ENCODE assay signal across 10 cellular contexts in genomic region chrX:71198066-71198465, GRCh38. TPM values are rescaled to one million over a fixed set of nuclear protein-coding genes. Genes with fewer than 3 reads are reported as not detected.
A peak's percentile ranks its signal among the peaks of the same experiment; 100 is the strongest.
DNase-seq lines count a peak whose midpoint lies in the region; ATAC-seq, FAIRE-seq and TF ChIP-seq lines count a peak whose summit lies in the region.
"Had no signal": no experiment of that assay in that cellular context is flagged by ENCODE, and none has a peak within 500 bp of the region (broad histone marks: within the 10 kb centered on the region; RNA-seq: fewer than 3 reads in every experiment).

No MANE protein-coding gene starts in this region.

- H3K4me1 ChIP-seq in CD8-positive, alpha-beta T cell (ENCODE audit: insufficient read depth, low read length), result peaks cover 4% of the 10 kb centered on the region
- H3K4me1 ChIP-seq in K562 (replicated peaks in 1 of 2; ENCODE audit: control insufficient read depth in 2 of 2, insufficient read depth in 2 of 2, low read length in 2 of 2), result no peaks in the 10 kb centered on the region; a peak in 1 of 5 replicates
- no peaks in the 10 kb centered on the region for H3K4me1 ChIP-seq in gastrocnemius medialis
- no peaks in the 10 kb centered on the region for H3K4me1 ChIP-seq in uterus
- H3K4me1 ChIP-seq: gastroesophageal sphincter had no signal

- peaks cover 33% of the 10 kb centered on the region for H3K4me1 Mint-ChIP-seq in CD8-positive, alpha-beta T cell (ENCODE audit: low read depth)

- peak; percentile 43 for ATAC-seq in CD8-positive, alpha-beta T cell
- ATAC-seq in GM19455 (IDR thresholded peaks at IDR 0.05; ENCODE audit: unreplicated experiment), result peak; percentile 56
- ATAC-seq in K562, result peak; percentile 56
- ATAC-seq in gastrocnemius medialis, result no peak
- ATAC-seq: gastroesophageal sphincter had no signal

- no peak for TF ChIP-seq CTCF in CD8-positive, alpha-beta T cell (IDR thresholded peaks at IDR 0.05)
- TF ChIP-seq CTCF in K562 (IDR thresholded peaks at IDR 0.05 in 2 of 3, conservative IDR thresholded peaks at IDR 0.05 in 1 of 3; ENCODE audit: insufficient read depth in 2 of 3, low read depth in 1 of 3, low read length in 3 of 3) (no peak), gastrocnemius medialis (IDR thresholded peaks at IDR 0.05 in 4 of 5, conservative IDR thresholded peaks at IDR 0.05 in 1 of 5) (no peak), uterus (IDR thresholded peaks at IDR 0.05) (no peak)

- peak overlapping the region; percentile 73 for H2AFZ ChIP-seq in K562 (ENCODE audit: low read depth, low read length)

- CTCF ChIA-PET in CD8-positive, alpha-beta T cell (lab: Charles Lee), result interaction anchor here (1.0 to 1.8 kb wide), 4 partner anchors 11 to 19 kb away, joined by 3 to 6 read pairs (median 3); no protein-coding TSS in a partner anchor
- CTCF ChIA-PET in K562 (lab: Yijun Ruan, JAX; ENCODE audit: low intra/inter-chr PET ratio), result interaction anchor here (0.6 to 0.7 kb wide), 2 partner anchors 16 to 828 kb away, joined by 3 read pairs; no protein-coding TSS in a partner anchor

- no peaks in the 10 kb centered on the region for H3K36me3 ChIP-seq in CD8-positive, alpha-beta T cell (ENCODE audit: insufficient read depth, low read length)
- H3K36me3 ChIP-seq in K562 (ENCODE audit: control insufficient read depth, insufficient read depth, low read length) (no peaks in the 10 kb centered on the region), gastrocnemius medialis (no peaks in the 10 kb centered on the region), uterus (no peaks in the 10 kb centered on the region)
- H3K36me3 ChIP-seq: gastroesophageal sphincter had no signal

- no peaks in the 10 kb centered on the region for H3K9me3 Mint-ChIP-seq in CD8-positive, alpha-beta T cell

- peak overlapping the region; percentile 48 for H3K27ac ChIP-seq in CD8-positive, alpha-beta T cell (ENCODE audit: low read depth, low read length)
- H3K27ac ChIP-seq in K562 (ENCODE audit: extremely low read depth, low read depth, low read length) (no peak overlapping the region), gastrocnemius medialis (no peak overlapping the region), uterus (no peak overlapping the region)
- H3K27ac ChIP-seq: gastroesophageal sphincter had no signal

- no TSS peak for BruUV-seq in K562 (replicated peaks; lab: Mats Ljungman, UMichigan)

- peak overlapping the region; percentile 52 for H3K4me3 ChIP-seq in CD8-positive, alpha-beta T cell (ENCODE audit: low read depth, low read length)
- H3K4me3 ChIP-seq in K562, result no peak overlapping the region
- no peak overlapping the region for H3K4me3 ChIP-seq in gastrocnemius medialis
- H3K4me3 ChIP-seq in uterus, result no peak overlapping the region

- peak overlapping the region; percentile 97 for H3K27ac Mint-ChIP-seq in CD8-positive, alpha-beta T cell

- no peak overlapping the region for H3K9ac ChIP-seq in K562 (ENCODE audit: insufficient read depth in 1 of 2, low read depth in 2 of 2, low read length in 2 of 2)

- TF ChIP-seq EP300 in K562 (IDR thresholded peaks at IDR 0.05; ENCODE audit: low read length), result no peak

- 31% methylated on average over 3 of the region's 3 CpGs for WGBS in K562 (ENCODE audit: insufficient coverage, low coverage, missing lambda C conversion rate)

- peak overlapping the region; percentile 46 for H3K4me2 ChIP-seq in K562 (ENCODE audit: insufficient read depth, low read length)

- no peaks in the 10 kb centered on the region for H3K27me3 ChIP-seq in CD8-positive, alpha-beta T cell (ENCODE audit: insufficient read depth, low read length)
- no peaks in the 10 kb centered on the region; a peak in 1 of 5 replicates for H3K27me3 ChIP-seq in K562 (ENCODE audit: control insufficient read depth in 2 of 2, insufficient read depth in 2 of 2, low read length in 2 of 2)
- H3K27me3 ChIP-seq in gastrocnemius medialis, result no peaks in the 10 kb centered on the region
- peaks cover 0 to 5% of the 10 kb centered on the region in 2 donors for H3K27me3 ChIP-seq in uterus
- H3K27me3 ChIP-seq: gastroesophageal sphincter had no signal

- no peak for TF ChIP-seq RAD21 in K562 (CRISPR knock-in tag; conservative IDR thresholded peaks at IDR 0.05 in 1 of 2, IDR thresholded peaks at IDR 0.05 in 1 of 2)

- TF ChIP-seq POLR2A in K562 (conservative IDR thresholded peaks at IDR 0.05) (no peak), gastrocnemius medialis (IDR thresholded peaks at IDR 0.05) (no peak), uterus (IDR thresholded peaks at IDR 0.05) (no peak)

- no peak for DNase-seq in CD8-positive, alpha-beta T cell
- DNase-seq in KBM-7, result peak; percentile 75
- no peak for DNase-seq in K562 (ENCODE audit: extremely low read depth in 1 of 4, low spot score in 3 of 4)
- no peak for DNase-seq in NCI-H187 treated with DMSO at 0.1 percent for 48 hours (lab: John Stamatoyannopoulos, UW)
- DNase-seq in gastrocnemius medialis, result no peak
- no peak for DNase-seq in uterus
- no peak for DNase-seq in NCI-H187 (lab: John Stamatoyannopoulos, UW)

- no peaks in the 10 kb centered on the region for H3K9me3 ChIP-seq in CD8-positive, alpha-beta T cell (ENCODE audit: low read length)
- H3K9me3 ChIP-seq in K562 (replicated peaks; ENCODE audit: control insufficient read depth, insufficient read depth, low read depth, low read length), result no peaks in the 10 kb centered on the region
- H3K9me3 ChIP-seq in gastrocnemius medialis, result no peaks in the 10 kb centered on the region
- H3K9me3 ChIP-seq in uterus, result no peaks in the 10 kb centered on the region
- H3K9me3 ChIP-seq: gastroesophageal sphincter had no signal

- FAIRE-seq in K562 (lab: Jason Lieb, UNC), result no peak
- FAIRE-seq: TTC549 had no signal

- H4K20me1 ChIP-seq in K562 (replicated peaks; ENCODE audit: control insufficient read depth, insufficient read depth, low read length), result no peaks in the 10 kb centered on the region

- H3K36me3 Mint-ChIP-seq in CD8-positive, alpha-beta T cell, result peaks cover 5% of the 10 kb centered on the region

- H3K27me3 Mint-ChIP-seq in CD8-positive, alpha-beta T cell (ENCODE audit: low read depth), result no peaks in the 10 kb centered on the region

- intact Hi-C loops in CD8-positive, alpha-beta T cell (cut with DNase I, micrococcal nuclease), result loop anchor here in 1 of 2 experiments (5.0 kb wide), 1 partner anchor 84 kb away; the partner anchor contains the start of gene NONO
- intact Hi-C loops in K562 (cut with micrococcal nuclease), result no loop called here
- intact Hi-C loops in gastrocnemius medialis (cut with DNase I; ENCODE audit: low total_unique reads), result no loop called here
- intact Hi-C loops in uterus (cut with DNase I; ENCODE audit: low total_unique reads), result no loop called here

- peak overlapping the region; percentile 92 for H3K4me3 Mint-ChIP-seq in CD8-positive, alpha-beta T cell

- in situ Hi-C loops in KBM-7 (cut with MboI; ENCODE audit: low pct_unique_long_range_greater_than_20kb, low sequenced_read_pairs) (no loop called here), K562 (cut with MboI) (no loop called here), gastrocnemius medialis (cut with MboI; ENCODE audit: low sequenced_read_pairs in 4 of 4) (loop anchor here in 2 of 4 donors (25.0 kb wide), 1 partner anchor 436 kb away; no protein-coding TSS in a partner anchor)

- POLR2A ChIA-PET in CD8-positive, alpha-beta T cell (lab: Charles Lee), result interaction anchor here (0.6 to 2.3 kb wide), 4 partner anchors 16 to 336 kb away, joined by 3 to 9 read pairs (median 5); partner anchors contain the start of gene NONO
- POLR2A ChIA-PET in K562 (lab: Yijun Ruan, JAX), result interaction anchor here (0.8 to 0.9 kb wide), 2 partner anchors 10 to 79 kb away, joined by 3 to 4 read pairs; partner anchors contain the start of gene MED12

- H3K9me1 ChIP-seq in K562 (ENCODE audit: control insufficient read depth, insufficient read depth, low read length), result no peaks in the 10 kb centered on the region

- no peaks in the 10 kb centered on the region for H3K79me2 ChIP-seq in K562 (ENCODE audit: control insufficient read depth, insufficient read depth, low read length)

RNA-seq across cellular contexts. Expression of gene GJB1, which starts 25.0 kb away (rescaled TPM):
- not detected for total RNA-seq in CD8-positive, alpha-beta T cell
- total RNA-seq in K562 (2011; cell fraction: chromatin; rRNA removed; ENCODE audit: low replicate concordance), result not detected in 2 replicates
- not detected in 2 replicates for total RNA-seq in K562 (2011; cell fraction: nucleolus; rRNA removed)
- not detected in 2 replicates for total RNA-seq in K562 (2011; cell fraction: nucleoplasm; rRNA removed)
- total RNA-seq in K562 (2014; rRNA removed) (not detected in 2 replicates), K562 (2014; rRNA removed; fragmentation: Illumina TruSeq; extraction: Trizol) (not detected in 2 replicates), K562 (2015; rRNA removed; fragmentation: Illumina TruSeq; extraction: Trizol) (not detected in 2 replicates), K562 (2021) (0.11 TPM in 1 of 2 replicates, not detected in the other), gastrocnemius medialis (under 1 TPM in 2 of 4 donors, not detected in 2; 0.24 to 0.80 TPM), uterus (1 to 10 TPM in 2 of 4 donors, under 1 TPM in 1, not detected in 1; 0.27 to 5.9 (median 3.0) TPM)
- polyA plus RNA-seq in K562 (2011; rRNA removed) (not detected in 2 replicates), K562 (2014; fragmentation: Illumina TruSeq; extraction: Trizol) (not detected in 2 replicates), K562 (2014; fragmentation: Nextera tagmentation; extraction: Ambion mirVana) (not detected), K562 (2014; rRNA removed) (not detected in 2 replicates)
- not detected in 2 replicates for polyA plus RNA-seq in K562 (2011; cell fraction: cytosol; rRNA removed)
- polyA plus RNA-seq in K562 (2011; cell fraction: nucleus; rRNA removed), result not detected in 2 replicates
- polyA plus RNA-seq in K562 (2012), result not detected in 2 replicates
- not detected in 2 replicates for polyA minus RNA-seq in K562 (2011; rRNA and poly(A)+ RNA removed)
- polyA minus RNA-seq in K562 (2011; cell fraction: cytosol; rRNA and poly(A)+ RNA removed), result not detected in 2 replicates
- polyA minus RNA-seq in K562 (2011; cell fraction: nucleus; rRNA and poly(A)+ RNA removed), result not detected in 2 replicates
- total RNA-seq: gastroesophageal sphincter had no signal

RNA-seq across cellular contexts. Expression of gene NLGN3, which starts 53.4 kb away (rescaled TPM):
- 1 to 10 TPM; 4.6 to 5.0 TPM for total RNA-seq in CD8-positive, alpha-beta T cell
- total RNA-seq in K562 (2011; cell fraction: chromatin; rRNA removed; ENCODE audit: low replicate concordance), result 5.1 and 6.6 TPM in 2 replicates
- total RNA-seq in K562 (2011; cell fraction: nucleolus; rRNA removed), result 2.7 and 2.8 TPM in 2 replicates
- total RNA-seq in K562 (2011; cell fraction: nucleoplasm; rRNA removed), result 2.7 and 4.0 TPM in 2 replicates
- total RNA-seq in K562 (2014; rRNA removed) (0.05 and 0.12 TPM in 2 replicates), K562 (2014; rRNA removed; fragmentation: Illumina TruSeq; extraction: Trizol) (0.22 TPM in 2 replicates), K562 (2015; rRNA removed; fragmentation: Illumina TruSeq; extraction: Trizol) (0.23 and 0.25 TPM in 2 replicates), K562 (2021) (0.69 TPM in 2 replicates), gastrocnemius medialis (under 1 TPM in 3 of 4 donors, not detected in 1; 0.31 to 0.39 (median 0.31) TPM), uterus (10 to 100 TPM in 1 of 4 donors, 1 to 10 TPM in 2, not detected in 1; 1.7 to 14.4 (median 5.1) TPM)
- polyA plus RNA-seq in K562 (2011; rRNA removed) (0.40 and 0.79 TPM in 2 replicates), K562 (2014; fragmentation: Illumina TruSeq; extraction: Trizol) (0.65 and 0.80 TPM in 2 replicates), K562 (2014; fragmentation: Nextera tagmentation; extraction: Ambion mirVana) (under 1 TPM; 0.03 to 0.11 TPM), K562 (2014; rRNA removed) (0.81 and 0.86 TPM in 2 replicates)
- polyA plus RNA-seq in K562 (2011; cell fraction: cytosol; rRNA removed), result 0.53 and 0.58 TPM in 2 replicates
- 3.3 and 4.5 TPM in 2 replicates for polyA plus RNA-seq in K562 (2011; cell fraction: nucleus; rRNA removed)
- polyA plus RNA-seq in K562 (2012), result 0.35 and 1.5 TPM in 2 replicates
- 0.42 TPM in 2 replicates for polyA minus RNA-seq in K562 (2011; rRNA and poly(A)+ RNA removed)
- 0.55 TPM in 1 of 2 replicates, not detected in the other for polyA minus RNA-seq in K562 (2011; cell fraction: cytosol; rRNA and poly(A)+ RNA removed)
- polyA minus RNA-seq in K562 (2011; cell fraction: nucleus; rRNA and poly(A)+ RNA removed), result 0.54 and 0.78 TPM in 2 replicates

RNA-seq across cellular contexts. Expression of gene ZMYM3, which starts 55.9 kb away (rescaled TPM):
- 10 to 100 TPM; 12.2 to 13.2 TPM for total RNA-seq in CD8-positive, alpha-beta T cell
- 70.2 and 125 TPM in 2 replicates for total RNA-seq in K562 (2011; cell fraction: chromatin; rRNA removed; ENCODE audit: low replicate concordance)
- total RNA-seq in K562 (2011; cell fraction: nucleolus; rRNA removed), result 63.9 and 65.7 TPM in 2 replicates
- 43.7 and 52.0 TPM in 2 replicates for total RNA-seq in K562 (2011; cell fraction: nucleoplasm; rRNA removed)
- 14.9 and 18.7 TPM in 2 replicates for total RNA-seq in K562 (2014; rRNA removed)
- total RNA-seq in K562 (2014; rRNA removed; fragmentation: Illumina TruSeq; extraction: Trizol), result 12.3 and 14.3 TPM in 2 replicates
- 17.7 and 20.0 TPM in 2 replicates for total RNA-seq in K562 (2015; rRNA removed; fragmentation: Illumina TruSeq; extraction: Trizol)
- total RNA-seq in K562 (2021), result 34.6 and 36.3 TPM in 2 replicates
- 16.8 and 27.4 TPM in 2 replicates for polyA plus RNA-seq in K562 (2011; rRNA removed)
- polyA plus RNA-seq in K562 (2011; cell fraction: cytosol; rRNA removed), result 22.4 and 23.0 TPM in 2 replicates
- polyA plus RNA-seq in K562 (2011; cell fraction: nucleus; rRNA removed), result 124 and 127 TPM in 2 replicates
- polyA plus RNA-seq in K562 (2012), result 26.5 and 26.7 TPM in 2 replicates
- polyA plus RNA-seq in K562 (2014; fragmentation: Illumina TruSeq; extraction: Trizol), result 29.2 and 34.4 TPM in 2 replicates
- polyA plus RNA-seq in K562 (2014; fragmentation: Nextera tagmentation; extraction: Ambion mirVana), result 1 to 10 TPM; 4.3 to 5.1 TPM
- 21.1 and 23.6 TPM in 2 replicates for polyA plus RNA-seq in K562 (2014; rRNA removed)
- 23.6 and 25.0 TPM in 2 replicates for polyA minus RNA-seq in K562 (2011; rRNA and poly(A)+ RNA removed)
- polyA minus RNA-seq in K562 (2011; cell fraction: cytosol; rRNA and poly(A)+ RNA removed), result 32.7 and 34.5 TPM in 2 replicates
- polyA minus RNA-seq in K562 (2011; cell fraction: nucleus; rRNA and poly(A)+ RNA removed), result 21.3 and 38.7 TPM in 2 replicates
- 10 to 100 TPM in 1 of 4 donors, 1 to 10 TPM in 3; 7.1 to 10.2 (median 8.9) TPM for total RNA-seq in gastrocnemius medialis
- total RNA-seq in uterus, result 10 to 100 TPM; 12.1 to 37.9 (median 27.3) TPM

Comparison
In these comparisons a context has a peak if more than half of its experiments do, and no peak if none do; other contexts are left out.
1. ATAC-seq: peak in CD8-positive, alpha-beta T cell (single experiment), GM19455 (single experiment) and K562 (single experiment); none in gastrocnemius medialis (0 of 2).